Comparison of ENCODE assay signal across 14 cellular contexts in genomic region chr7:137880432-137880831, GRCh38. TPM values are rescaled to one million over a fixed set of nuclear protein-coding genes. Genes with fewer than 3 reads are reported as not detected.
DNase-seq lines count a peak whose midpoint lies in the region; ATAC-seq and TF ChIP-seq lines count a peak whose summit lies in the region.
"Had no signal": no experiment of that assay in that cellular context is flagged by ENCODE, and none has a peak within 500 bp of the region (broad histone marks: within the 10 kb centered on the region; RNA-seq: fewer than 3 reads in every experiment).

No MANE protein-coding gene starts in this region.

- DNase-seq in NK-92 treated with Interleukin-12 subunit alpha and Interleukin-12 subunit beta, amount 100 ng/mL, for 24 hours (lab: John Stamatoyannopoulos, UW): peak; percentile 19
- DNase-seq in NK-92 (lab: John Stamatoyannopoulos, UW; ENCODE audit: unreplicated experiment) (no peak), WTC11 (ENCODE audit: low spot score) (no peak), fibroblast of pulmonary artery (ENCODE audit: low read depth) (peak; percentile 87), thyroid gland (no peak), SKM-1 treated with dmso at 0.1 percent for 144 hours (lab: John Stamatoyannopoulos, UW; ENCODE audit: unreplicated experiment) (no peak)
- DNase-seq: caudate nucleus, mesendoderm, NCI-H187, T-helper 9 cell had no signal

- CTCF ChIA-PET in WTC11 (lab: Charles Lee): no interaction called here

- H3K4me3 Mint-ChIP-seq in WTC11: no peak overlapping the region

- TF ChIP-seq POLR2A in thyroid gland (IDR thresholded peaks at IDR 0.05): no peak

- peak overlapping the region in 2 of 3 donors; percentile 89 to 90 for H3K27ac ChIP-seq in thyroid gland
- H3K27ac ChIP-seq: 22Rv1, HL-60 had no signal

- H3K9me3 ChIP-seq in thyroid gland: no peaks in the 10 kb centered on the region

- WGBS in thyroid gland, 2 donors: 91 to 93% methylated on average over 5 of the region's 5 CpGs

- ATAC-seq in WTC11 (no peak), HG02623 (IDR thresholded peaks at IDR 0.05; ENCODE audit: unreplicated experiment) (no peak), HG03469 (IDR thresholded peaks at IDR 0.05; ENCODE audit: unreplicated experiment) (no peak)

- H3K4me1 Mint-ChIP-seq in WTC11: peaks cover 59% of the 10 kb centered on the region

- peaks cover 9% of the 10 kb centered on the region for H3K9me3 Mint-ChIP-seq in WTC11

- peaks cover 45 to 47% of the 10 kb centered on the region in 2 donors for H3K4me1 ChIP-seq in thyroid gland

- H3K27me3 ChIP-seq in thyroid gland: no peaks in the 10 kb centered on the region

- no peak overlapping the region for H3K4me3 ChIP-seq in fibroblast of pulmonary artery (replicated peaks; ENCODE audit: low read depth, low read length)
- no peak overlapping the region for H3K4me3 ChIP-seq in thyroid gland (replicated peaks in 1 of 3)

- H3K36me3 ChIP-seq in thyroid gland: peaks cover 46 to 54% of the 10 kb centered on the region in 2 donors

- no peaks in the 10 kb centered on the region for H3K27me3 Mint-ChIP-seq in WTC11 (ENCODE audit: low read depth)

- POLR2A ChIA-PET in WTC11 (lab: Charles Lee): no interaction called here

- peak overlapping the region; percentile 96 for H3K27ac Mint-ChIP-seq in WTC11

- intact Hi-C loops in thyroid gland (cut with DNase I): no loop called here

- no peak for TF ChIP-seq CTCF in WTC11 (IDR thresholded peaks at IDR 0.05)
- no peak for TF ChIP-seq CTCF in fibroblast of pulmonary artery (IDR thresholded peaks at IDR 0.05; ENCODE audit: low read length, missing control alignments)
- TF ChIP-seq CTCF in thyroid gland (IDR thresholded peaks at IDR 0.05): no peak

- peaks cover 68% of the 10 kb centered on the region for H3K36me3 Mint-ChIP-seq in WTC11

TF ChIP-seq in WTC11, 78 proteins besides CTCF, POLR2A, EP300 and RAD21:
- TF ChIP-seq SMAD3 (CRISPR knock-in tag; IDR thresholded peaks at IDR 0.05; ENCODE audit: borderline replicate concordance) (no peak), ZNF263 (CRISPR knock-in tag; IDR thresholded peaks at IDR 0.05; ENCODE audit: low read depth) (no peak), ATF1 (CRISPR knock-in tag; IDR thresholded peaks at IDR 0.05) (no peak), MXD4 (CRISPR knock-in tag; IDR thresholded peaks at IDR 0.05; ENCODE audit: borderline replicate concordance) (no peak), PRDM15 (CRISPR knock-in tag; IDR thresholded peaks at IDR 0.05) (peak; percentile 27; the same call in 1 of the 2 replicates), E2F5 (CRISPR knock-in tag; IDR thresholded peaks at IDR 0.05) (no peak), SMAD4 (CRISPR knock-in tag; IDR thresholded peaks at IDR 0.05) (no peak)

RNA-seq across cellular contexts. Expression of gene DGKI, which starts 33.7 kb away (rescaled TPM):
- 0.30 to 0.79 TPM (median 0.46 TPM) in 3 replicates for total RNA-seq in WTC11 (2021)
- total RNA-seq in thyroid gland: 10 to 100 TPM; 45.1 to 71.0 (median 48.7) TPM

Comparison
In these comparisons a context has a peak if more than half of its experiments do, and no peak if none do; other contexts are left out.
1. DNase-seq: peak in NK-92 treated with Interleukin-12 subunit alpha and Interleukin-12 subunit beta, amount 100 ng/mL, for 24 hours (single experiment) and fibroblast of pulmonary artery (single experiment); none in NK-92 (single experiment), WTC11 (single experiment), thyroid gland (0 of 2) and SKM-1 treated with dmso at 0.1 percent for 144 hours (single experiment).
2. RNA of gene DGKI, which starts 33.7 kb away (total RNA-seq): 45.1 to 71.0 TPM in thyroid gland; 0.30 to 0.79 TPM in WTC11; every median in the first group is over 10 times any median in the second.